ENCODE assay signal across 26 cellular contexts in genomic region chr11:102142333-102142732, GRCh38. TPM values are rescaled to one million over a fixed set of nuclear protein-coding genes. Genes with fewer than 3 reads are reported as not detected.
DNase-seq lines count a peak whose midpoint lies in the region; ATAC-seq and TF ChIP-seq lines count a peak whose summit lies in the region.
"Had no signal": no experiment of that assay in that cellular context is flagged by ENCODE, and none has a peak within 500 bp of the region (broad histone marks: within the 10 kb centered on the region; RNA-seq: fewer than 3 reads in every experiment).

No MANE protein-coding gene starts in this region.

- TF ChIP-seq CTCF in AG10803 (conservative IDR thresholded peaks at IDR 0.05; ENCODE audit: low read length) (no peak), SK-N-SH (IDR thresholded peaks at IDR 0.05) (no peak), foreskin keratinocyte (conservative IDR thresholded peaks at IDR 0.05) (no peak)

- H2AK5ac ChIP-seq in trophoblast cell (ENCODE audit: low read length): no peak overlapping the region

- no peak overlapping the region for H2BK120ac ChIP-seq in trophoblast cell (ENCODE audit: insufficient read depth, low read length, poor library complexity)

- no peak overlapping the region for H2BK12ac ChIP-seq in trophoblast cell (ENCODE audit: low read length)

- no peak overlapping the region for H2BK5ac ChIP-seq in trophoblast cell (ENCODE audit: low read depth, low read length, poor library complexity)

- ATAC-seq in foreskin keratinocyte (no peak), GM18498 (IDR thresholded peaks at IDR 0.05; ENCODE audit: unreplicated experiment) (no peak)
- ATAC-seq: activated CD4-positive, alpha-beta T cell treated with anti-CD3 and anti-CD28 coated beads for 36 hours; Panc1 had no signal

- H3K36me3 ChIP-seq in SK-N-SH (replicated peaks in 1 of 2; ENCODE audit: control insufficient read depth in 1 of 2, insufficient read depth in 2 of 2, low read length in 1 of 2) (peaks cover 0 to 12% of the 10 kb centered on the region in 2 experiments), trophoblast cell (ENCODE audit: control insufficient read depth in 1 of 2, insufficient read depth in 2 of 2, low read length in 2 of 2) (peaks cover 0 to 2% of the 10 kb centered on the region in 2 experiments)
- H3K36me3 ChIP-seq: BLaER1 treated with 17β-estradiol and CSF1 and Interleukin-3, amounts not matched to agents 10 nM and 100 nM; breast epithelium; prostate gland; suprapubic skin had no signal

- H4K20me1 ChIP-seq in SK-N-SH (ENCODE audit: insufficient read depth): peaks cover 38% of the 10 kb centered on the region
- H4K20me1 ChIP-seq: BLaER1 treated with 17β-estradiol and CSF1 and Interleukin-3, amounts not matched to agents 10 nM and 100 nM had no signal

- no peaks in the 10 kb centered on the region for H3K79me1 ChIP-seq in trophoblast cell (ENCODE audit: low read length)

- H3K9ac ChIP-seq in SK-N-SH (no peak overlapping the region), trophoblast cell (ENCODE audit: low read length) (no peak overlapping the region)
- H3K9ac ChIP-seq: BLaER1 treated with 17β-estradiol and CSF1 and Interleukin-3, amounts not matched to agents 10 nM and 100 nM had no signal

- H3K4me3 ChIP-seq in AG10803 (ENCODE audit: low read length): no peak overlapping the region
- no peak overlapping the region for H3K4me3 ChIP-seq in SK-N-SH (ENCODE audit: low read depth in 2 of 2, low read length in 1 of 2)
- H3K4me3 ChIP-seq in trophoblast cell (ENCODE audit: low read depth, low read length): no peak overlapping the region
- H3K4me3 ChIP-seq: BLaER1 treated with 17β-estradiol and CSF1 and Interleukin-3, amounts not matched to agents 10 nM and 100 nM; breast epithelium; dorsolateral prefrontal cortex; prostate gland; suprapubic skin had no signal

- no peak overlapping the region for H3K14ac ChIP-seq in trophoblast cell (ENCODE audit: low read length)

- H3K27me3 ChIP-seq in SK-N-SH (ENCODE audit: insufficient read depth): no peaks in the 10 kb centered on the region
- no peaks in the 10 kb centered on the region for H3K27me3 ChIP-seq in trophoblast cell (ENCODE audit: insufficient read depth, low read length)
- H3K27me3 ChIP-seq in foreskin keratinocyte: no peaks in the 10 kb centered on the region
- H3K27me3 ChIP-seq: breast epithelium, dorsolateral prefrontal cortex, suprapubic skin had no signal

- DNase-seq in AG10803 (ENCODE audit: low read depth) (peak; percentile 68), SK-N-SH (no peak), fibroblast of gingiva (ENCODE audit: low read depth) (peak; percentile 63), trophoblast cell (no peak), NCI-H2227 (lab: John Stamatoyannopoulos, UW; ENCODE audit: unreplicated experiment) (no peak), foreskin keratinocyte (no peak), superior temporal gyrus (ENCODE audit: extremely low spot score) (no peak)
- DNase-seq: activated CD4-positive, alpha-beta T cell treated with anti-CD3 and anti-CD28 coated beads for 36 hours; activated CD8-positive, alpha-beta memory T cell treated with anti-CD3 and anti-CD28 coated beads for 24 hours; activated gamma-delta T cell treated with Interleukin-2 at 50 U/mL for 16 hours; activated T-cell treated with anti-CD3 and anti-CD28 coated beads, Interleukin-2, amount 50 U/mL, for 24 hours; COR-L47; dorsolateral prefrontal cortex; GF-D8; KG1; NCI-H1436 treated with DMSO at 0.1 percent for 48 hours; NCI-H524; small intestine; stimulated activated CD4-positive, alpha-beta T cell treated with anti-CD3 and anti-CD28 coated beads, Interleukin-2, amount 100 ng/mL, for 24 hours; T-helper 1 cell had no signal

- H3F3A ChIP-seq in SK-N-SH (replicated peaks; ENCODE audit: insufficient read depth): peaks cover 52% of the 10 kb centered on the region

- H3K79me2 ChIP-seq in SK-N-SH (ENCODE audit: insufficient read depth): peaks cover 94% of the 10 kb centered on the region
- H3K79me2 ChIP-seq in trophoblast cell (ENCODE audit: control insufficient read depth, insufficient read depth, low read length, poor library complexity): peaks cover 9% of the 10 kb centered on the region

- H3K4me1 ChIP-seq in SK-N-SH (ENCODE audit: control insufficient read depth in 1 of 2, insufficient read depth in 2 of 2, low read depth in 1 of 2, low read length in 1 of 2): peaks cover 0 to 55% of the 10 kb centered on the region in 2 experiments; a peak in 3 of 4 replicates
- H3K4me1 ChIP-seq in trophoblast cell (ENCODE audit: control insufficient read depth in 1 of 2, insufficient read depth in 2 of 2, low read length in 2 of 2): peaks cover 5% of the 10 kb centered on the region in 2 experiments
- peaks cover 24% of the 10 kb centered on the region for H3K4me1 ChIP-seq in foreskin keratinocyte
- H3K4me1 ChIP-seq: prostate gland had no signal

- no peak overlapping the region for H4K91ac ChIP-seq in trophoblast cell (ENCODE audit: low read depth, low read length)

- TF ChIP-seq RAD21 in SK-N-SH (IDR thresholded peaks at IDR 0.05; ENCODE audit: low read length): no peak

- H3K18ac ChIP-seq in trophoblast cell (ENCODE audit: low read length): no peak overlapping the region

- TF ChIP-seq EP300 in SK-N-SH (IDR thresholded peaks at IDR 0.05; ENCODE audit: borderline replicate concordance in 1 of 2, low read depth in 1 of 2, low read length in 1 of 2): no peak

- H2AFZ ChIP-seq in SK-N-SH (ENCODE audit: low read depth) (no peak overlapping the region), trophoblast cell (ENCODE audit: insufficient read depth, low read length, poor library complexity) (no peak overlapping the region)

- CTCF ChIA-PET in SK-N-SH (lab: Yijun Ruan, JAX): no interaction called here

- H3K4me2 ChIP-seq in SK-N-SH (no peak overlapping the region), trophoblast cell (ENCODE audit: low read length) (no peak overlapping the region)
- H3K4me2 ChIP-seq: BLaER1 treated with 17β-estradiol and CSF1 and Interleukin-3, amounts not matched to agents 10 nM and 100 nM had no signal

- 27% methylated on average over 1 of the region's 1 CpG for WGBS in SK-N-SH (ENCODE audit: low lambda C conversion rate)
- no CpG with 5 or more reads among the region's 1 CpG for WGBS in trophoblast cell (ENCODE audit: extremely low coverage, insufficient coverage, insufficient read length)

- no peaks in the 10 kb centered on the region for H3K9me2 ChIP-seq in SK-N-SH

- H3K27ac ChIP-seq in SK-N-SH (ENCODE audit: low read depth in 2 of 2, low read length in 1 of 2) (peak overlapping the region; percentile 22 to 32; a peak in 2 of 4 replicates), trophoblast cell (ENCODE audit: low read depth, low read length) (no peak overlapping the region), foreskin keratinocyte (no peak overlapping the region)
- H3K27ac ChIP-seq: BLaER1 treated with 17β-estradiol and CSF1 and Interleukin-3, amounts not matched to agents 10 nM and 100 nM; breast epithelium; dorsolateral prefrontal cortex; prostate gland; suprapubic skin had no signal

- no peak overlapping the region for H4K8ac ChIP-seq in trophoblast cell (ENCODE audit: low read depth, low read length)

- peak overlapping the region; percentile 69 for H3K4ac ChIP-seq in trophoblast cell (ENCODE audit: low read depth, low read length)

- no peak overlapping the region for H3K23ac ChIP-seq in trophoblast cell (ENCODE audit: low read length)

- POLR2A ChIA-PET in SK-N-SH (lab: Yijun Ruan, JAX): interaction anchor here (0.5 kb wide), 1 partner anchor 703 kb away, joined by 3 read pairs; no protein-coding TSS in a partner anchor

- no peak overlapping the region for H4K12ac ChIP-seq in trophoblast cell (ENCODE audit: low read depth, low read length)

- no peaks in the 10 kb centered on the region for H3K9me3 ChIP-seq in SK-N-SH
- no peaks in the 10 kb centered on the region for H3K9me3 ChIP-seq in trophoblast cell (ENCODE audit: insufficient read depth, low read depth, low read length)
- H3K9me3 ChIP-seq: breast epithelium, prostate gland, suprapubic skin had no signal

TF ChIP-seq in SK-N-SH, 30 proteins besides CTCF, POLR2A, EP300 and RAD21:
- TF ChIP-seq TCF12 (IDR thresholded peaks at IDR 0.05) (0 out of 2 replicates have a peak, but pooled peaks have one; percentile 27), NRF1 (IDR thresholded peaks at IDR 0.05; ENCODE audit: low read depth, low read length) (no peak), ELF1 (IDR thresholded peaks at IDR 0.05) (no peak)

RNA-seq across cellular contexts. Expression of gene YAP1, which starts 32.1 kb away (rescaled TPM):
- polyA plus RNA-seq in SK-N-SH (2012; rRNA removed): 50.8 and 53.2 TPM in 2 replicates
- polyA plus RNA-seq in SK-N-SH (2012; cell fraction: cytosol; rRNA removed): 41.4 and 59.2 TPM in 2 replicates
- 43.5 and 59.3 TPM in 2 replicates for polyA plus RNA-seq in SK-N-SH (2012; cell fraction: nucleus; rRNA removed)
- 127 and 130 TPM in 2 replicates for polyA plus RNA-seq in trophoblast cell (2013)
- total RNA-seq in foreskin keratinocyte: 130 and 146 TPM in 2 replicates
- 29.6 and 36.0 TPM in 2 replicates for polyA plus RNA-seq in foreskin keratinocyte

Comparison
In these comparisons a context has a peak if more than half of its experiments do, and no peak if none do; other contexts are left out.
1. DNase-seq: peak in AG10803 (single experiment) and fibroblast of gingiva (single experiment); none in SK-N-SH (single experiment), trophoblast cell (0 of 2), NCI-H2227 (single experiment), foreskin keratinocyte (0 of 2) and superior temporal gyrus (single experiment).
2. H3K27ac ChIP-seq: peak in SK-N-SH (2 of 2); none in trophoblast cell (single experiment) and foreskin keratinocyte (single experiment).